ENCODE assay signal across 8 cellular contexts in genomic region chr1:88683848-88684481, GRCh38. TPM values are rescaled to one million over a fixed set of nuclear protein-coding genes. Genes with fewer than 3 reads are reported as not detected.
DNase-seq lines count a peak whose midpoint lies in the region; ATAC-seq, FAIRE-seq and TF ChIP-seq lines count a peak whose summit lies in the region.

TSS of gene PKN2 (plus strand) at chr1:88684273. CDS start at chr1:88684581, 308 bp downstream.

- ATAC-seq in HG02840 (IDR thresholded peaks at IDR 0.05; ENCODE audit: low FRiP score, unreplicated experiment) (peak; percentile 89), Right ventricle myocardium superior (ENCODE audit: poor library complexity) (peak; percentile 99)

- H2AFZ ChIP-seq in parathyroid adenoma: peak within 1 kb of the TSS; percentile 81

- H3K4me3 ChIP-seq in adipocyte (ENCODE audit: low read length) (peak within 1 kb of the TSS; percentile 88), parathyroid adenoma (ENCODE audit: low read depth, low read length) (peak within 1 kb of the TSS; percentile 78), tibial nerve (peak within 1 kb of the TSS; percentile 75 to 95 (median 82))

- DNase-seq in GM12891 (ENCODE audit: insufficient read length, low spot score) (peak; percentile 84), NCI-H1436 (lab: John Stamatoyannopoulos, UW) (peak; percentile 98), T follicular helper cell (ENCODE audit: low read depth) (peak; percentile 97), adipocyte (ENCODE audit: low read depth) (peak; percentile 100), Right ventricle myocardium superior (peak; percentile 98), tibial nerve (ENCODE audit: low spot score in 2 of 2) (peak; percentile 91 to 94)

- TF ChIP-seq CTCF in parathyroid adenoma (IDR thresholded peaks at IDR 0.05) (no peak), tibial nerve (IDR thresholded peaks at IDR 0.05) (peak; percentile 20 to 80 (median 38))

- intact Hi-C loops in Right ventricle myocardium superior (cut with DNase I): no loop called here

- peak; percentile 100 for FAIRE-seq in GM12891 (lab: Jason Lieb, UNC)

- H3K4me1 ChIP-seq in adipocyte (ENCODE audit: control insufficient read depth, insufficient read depth, low read length): peaks cover 21% of the 10 kb centered on the region
- no peaks in the 10 kb centered on the region for H3K4me1 ChIP-seq in parathyroid adenoma
- peaks cover 0 to 50% (median 19%) of the 10 kb centered on the region in 4 donors for H3K4me1 ChIP-seq in tibial nerve

- H3K36me3 ChIP-seq in adipocyte (ENCODE audit: control insufficient read depth, insufficient read depth, low read length, severe bottlenecking) (peaks cover 4% of the 10 kb centered on the region), parathyroid adenoma (ENCODE audit: control insufficient read depth, insufficient read depth, low read length) (no peaks in the 10 kb centered on the region), tibial nerve (no peaks in the 10 kb centered on the region)

- TF ChIP-seq EP300 in tibial nerve (IDR thresholded peaks at IDR 0.05): peak; percentile 56 to 99

- H3K9me3 ChIP-seq in adipocyte (ENCODE audit: control insufficient read depth, low read length) (no peaks in the 10 kb centered on the region), parathyroid adenoma (ENCODE audit: control insufficient read depth, low read length) (no peaks in the 10 kb centered on the region), tibial nerve (no peaks in the 10 kb centered on the region)

- H3K4me2 ChIP-seq in parathyroid adenoma (ENCODE audit: low read length): peak within 1 kb of the TSS; percentile 76

- peaks cover 8% of the 10 kb centered on the region for H3K79me2 ChIP-seq in parathyroid adenoma

- no peaks in the 10 kb centered on the region for H3K27me3 ChIP-seq in adipocyte (replicated peaks; ENCODE audit: control insufficient read depth, insufficient read depth, low read length)
- H3K27me3 ChIP-seq in parathyroid adenoma (ENCODE audit: control insufficient read depth, insufficient read depth, low read length): no peaks in the 10 kb centered on the region
- H3K27me3 ChIP-seq in tibial nerve: no peaks in the 10 kb centered on the region

- 0% methylated on average over 58 of the region's 58 CpGs for WGBS in tibial nerve, 2 donors

- H3K27ac ChIP-seq in parathyroid adenoma (peak within 1 kb of the TSS; percentile 87), tibial nerve (peak within 1 kb of the TSS; percentile 83 to 96 (median 92))

- TF ChIP-seq POLR2A in GM12891 (IDR thresholded peaks at IDR 0.05; ENCODE audit: low read depth, low read length): peak; percentile 88
- TF ChIP-seq POLR2A in tibial nerve (IDR thresholded peaks at IDR 0.05): peak; percentile 62 to 83

- H3K9ac ChIP-seq in adipocyte (ENCODE audit: low read length) (peak within 1 kb of the TSS; percentile 91), parathyroid adenoma (peak within 1 kb of the TSS; percentile 38)

TF ChIP-seq in GM12891, 5 proteins besides CTCF, POLR2A, EP300 and RAD21:
- TF ChIP-seq POLR2AphosphoS5 (IDR thresholded peaks at IDR 0.05; ENCODE audit: low read depth, low read length) (peak; percentile 77), POU2F2 (IDR thresholded peaks at IDR 0.05; ENCODE audit: low read depth, low read length) (peak; percentile 22; the same call in 1 of the 2 replicates), SPI1 (IDR thresholded peaks at IDR 0.05; ENCODE audit: low read depth, low read length) (no peak), PAX5 (IDR thresholded peaks at IDR 0.05; ENCODE audit: insufficient read depth, low read length, severe bottlenecking) (peak; percentile 11), TAF1 (IDR thresholded peaks at IDR 0.05; ENCODE audit: low read depth, low read length) (peak; percentile 55; the same call in 1 of the 2 replicates)
TF ChIP-seq in GM12891: peak in this region for 4.

RNA-seq across cellular contexts. Expression of gene PKN2, which starts in this region (rescaled TPM):
- 7.4 TPM for polyA plus RNA-seq in GM12891 (2012; ENCODE audit: low read depth, missing spikeins)
- 34.5 TPM for total RNA-seq in Right ventricle myocardium superior
- 10 to 100 TPM; 36.3 to 65.9 (median 50.1) TPM for total RNA-seq in tibial nerve

Comparison
In these comparisons a context has a peak if more than half of its experiments do, and no peak if none do; other contexts are left out.
1. Peak in every context shown above with its lines: DNase-seq, ATAC-seq, H3K4me3 ChIP-seq and H3K27ac ChIP-seq.